ENCODE assay signal across 19 cellular contexts in genomic region chr16:27851586-27851985, GRCh38.
A peak's percentile ranks its signal among the peaks of the same experiment; 100 is the strongest.
DNase-seq lines count a peak whose midpoint lies in the region; ATAC-seq and TF ChIP-seq lines count a peak whose summit lies in the region.
"Had no signal": no experiment of that assay in that cellular context is flagged by ENCODE, and none has a peak within 500 bp of the region (broad histone marks: within the 10 kb centered on the region; RNA-seq: fewer than 3 reads in every experiment).

No MANE protein-coding gene starts in this region.

- no peak overlapping the region for H3K27ac Mint-ChIP-seq in chondrocyte (ENCODE audit: unreplicated experiment)
- H3K27ac Mint-ChIP-seq: B cell; CD8-positive, alpha-beta T cell had no signal

- H3K9ac ChIP-seq in PC-3 (ENCODE audit: low read length) = no peak overlapping the region
- H3K9ac ChIP-seq: BLaER1 treated with 17β-estradiol and CSF1 and Interleukin-3, amounts not matched to agents 10 nM and 100 nM; GM23248 had no signal

- POLR2A ChIA-PET in OCI-LY7 (lab: Charles Lee) (no interaction called here), PC-3 (lab: Charles Lee; ENCODE audit: unreplicated experiment) (no interaction called here)

- H3K4me1 Mint-ChIP-seq in chondrocyte (ENCODE audit: low read depth) = peaks cover 7% of the 10 kb centered on the region
- H3K4me1 Mint-ChIP-seq: B cell had no signal

- H3K4me3 ChIP-seq in upper lobe of right lung (no peak overlapping the region), OCI-LY7 (ENCODE audit: low read depth, low read length, poor library complexity, severe bottlenecking) (no peak overlapping the region), PC-3 (ENCODE audit: low read length) (no peak overlapping the region)
- H3K4me3 ChIP-seq: BLaER1 treated with 17β-estradiol and CSF1 and Interleukin-3, amounts not matched to agents 10 nM and 100 nM; GM12878; GM23248 had no signal

- H3K9me3 ChIP-seq in upper lobe of right lung (no peaks in the 10 kb centered on the region), OCI-LY7 (ENCODE audit: low read length) (no peaks in the 10 kb centered on the region), PC-3 (ENCODE audit: low read length) (no peaks in the 10 kb centered on the region)

- H3K27me3 ChIP-seq in upper lobe of right lung (peaks cover 24% of the 10 kb centered on the region), PC-3 (ENCODE audit: low read length) (peaks cover 29% of the 10 kb centered on the region)
- H3K27me3 ChIP-seq: BLaER1 treated with 17β-estradiol and CSF1 and Interleukin-3, amounts not matched to agents 10 nM and 100 nM had no signal

- BruUV-seq in OCI-LY7 (replicated peaks; lab: Mats Ljungman, UMichigan) (no TSS peak), PC-3 (replicated peaks; lab: Mats Ljungman, UMichigan) (no TSS peak)

- H3K36me3 Mint-ChIP-seq in chondrocyte (ENCODE audit: low read depth) = peaks cover 1% of the 10 kb centered on the region
- H3K36me3 Mint-ChIP-seq: CD8-positive, alpha-beta T cell had no signal

- H4K20me1 ChIP-seq in OCI-LY7 (ENCODE audit: insufficient read depth, low read length) (no peaks in the 10 kb centered on the region), PC-3 (ENCODE audit: low read length) (no peaks in the 10 kb centered on the region)
- H4K20me1 ChIP-seq: BLaER1 treated with 17β-estradiol and CSF1 and Interleukin-3, amounts not matched to agents 10 nM and 100 nM had no signal

- CTCF ChIA-PET in OCI-LY7 (lab: Charles Lee; ENCODE audit: unreplicated experiment) (no interaction called here), PC-3 (lab: Charles Lee) (no interaction called here)

- H3K4me2 ChIP-seq in OCI-LY7 (ENCODE audit: low read length) (no peak overlapping the region), PC-3 (ENCODE audit: low read length) (no peak overlapping the region)
- H3K4me2 ChIP-seq: BLaER1 treated with 17β-estradiol and CSF1 and Interleukin-3, amounts not matched to agents 10 nM and 100 nM had no signal

- H3K27me3 Mint-ChIP-seq in chondrocyte (ENCODE audit: low read depth) = peaks cover 54% of the 10 kb centered on the region

- ATAC-seq in upper lobe of right lung = no peak
- ATAC-seq in PC-3 = no peak
- ATAC-seq: CD8-positive, alpha-beta T cell; GM12878 had no signal

- H2AFZ ChIP-seq in OCI-LY7 (ENCODE audit: low read length) (no peak overlapping the region), PC-3 (ENCODE audit: low read length) (no peak overlapping the region)
- H2AFZ ChIP-seq: GM23248 had no signal

- no peak for TF ChIP-seq CTCF in chondrocyte (IDR thresholded peaks at IDR 0.05)
- TF ChIP-seq CTCF in upper lobe of right lung (IDR thresholded peaks at IDR 0.05) = no peak
- TF ChIP-seq CTCF in OCI-LY7 (conservative IDR thresholded peaks at IDR 0.05; ENCODE audit: low read length) = no peak
- no peak for TF ChIP-seq CTCF in PC-3 (conservative IDR thresholded peaks at IDR 0.05; ENCODE audit: low read depth, low read length)

- H3K9me2 ChIP-seq in OCI-LY7 (ENCODE audit: insufficient read depth, low read length) = no peaks in the 10 kb centered on the region
- no peaks in the 10 kb centered on the region for H3K9me2 ChIP-seq in PC-3 (replicated peaks; ENCODE audit: low read length)

- peak; percentile 46 for DNase-seq in activated effector memory CD4-positive, alpha-beta T cell treated with anti-CD3 and anti-CD28 coated beads, Interleukin-2, amount 50 U/mL, for 16 hours
- no peak for DNase-seq in activated effector memory CD4-positive, alpha-beta T cell treated with Interleukin-2 at 50 U/mL for 16 hours
- DNase-seq in chondrocyte (ENCODE audit: low spot score) (peak; percentile 74), mesenteric fat pad (ENCODE audit: low spot score) (peak; percentile 75), upper lobe of right lung (peak; percentile 55), OCI-LY7 (ENCODE audit: low spot score) (no peak), PC-3 (no peak)
- DNase-seq: Calu3; CD8-positive, alpha-beta T cell; DMS 273 treated with DMSO at 0.1 percent for 48 hours; DMS53; DND-41; EL; GM23248; HCEC 1CT had no signal

- H3K36me3 ChIP-seq in upper lobe of right lung = no peaks in the 10 kb centered on the region
- no peaks in the 10 kb centered on the region for H3K36me3 ChIP-seq in OCI-LY7 (ENCODE audit: insufficient read depth, low read length)
- no peaks in the 10 kb centered on the region for H3K36me3 ChIP-seq in PC-3 (ENCODE audit: low read depth, low read length)
- H3K36me3 ChIP-seq: BLaER1 treated with 17β-estradiol and CSF1 and Interleukin-3, amounts not matched to agents 10 nM and 100 nM had no signal

- H3K9me3 Mint-ChIP-seq in chondrocyte (ENCODE audit: low read depth) = no peaks in the 10 kb centered on the region
- H3K9me3 Mint-ChIP-seq: CD8-positive, alpha-beta T cell had no signal

- no peaks in the 10 kb centered on the region for H3F3A ChIP-seq in PC-3 (ENCODE audit: low read length, unreplicated experiment)

- intact Hi-C loops in upper lobe of right lung (cut with DNase I) (no loop called here), OCI-LY7 (cut with micrococcal nuclease; ENCODE audit: unreplicated experiment) (no loop called here), PC-3 (cut with micrococcal nuclease) (no loop called here)

- H3K27ac ChIP-seq in upper lobe of right lung = no peak overlapping the region
- H3K27ac ChIP-seq in OCI-LY7 (ENCODE audit: low read depth, low read length, poor library complexity, severe bottlenecking) = no peak overlapping the region
- no peak overlapping the region for H3K27ac ChIP-seq in PC-3 (ENCODE audit: low read length)
- H3K27ac ChIP-seq: BLaER1 treated with 17β-estradiol and CSF1 and Interleukin-3, amounts not matched to agents 10 nM and 100 nM; GM23248; HL-60 had no signal

- no peaks in the 10 kb centered on the region for H3K4me1 ChIP-seq in upper lobe of right lung
- H3K4me1 ChIP-seq in OCI-LY7 (ENCODE audit: insufficient read depth, low read length, poor library complexity, severe bottlenecking) = no peaks in the 10 kb centered on the region
- no peaks in the 10 kb centered on the region for H3K4me1 ChIP-seq in PC-3 (ENCODE audit: insufficient read depth, low read length)

- no peak overlapping the region for H3K4me3 Mint-ChIP-seq in chondrocyte (ENCODE audit: unreplicated experiment)
- H3K4me3 Mint-ChIP-seq: B cell; CD8-positive, alpha-beta T cell had no signal

- H3K79me2 ChIP-seq in OCI-LY7 (ENCODE audit: insufficient read depth, low read depth, low read length) (no peaks in the 10 kb centered on the region), PC-3 (ENCODE audit: low read length) (no peaks in the 10 kb centered on the region)

Comparison
In these comparisons a context has a peak if more than half of its experiments do, and no peak if none do; other contexts are left out.
1. DNase-seq: peak in activated effector memory CD4-positive, alpha-beta T cell treated with anti-CD3 and anti-CD28 coated beads, Interleukin-2, amount 50 U/mL, for 16 hours (single experiment), chondrocyte (single experiment), mesenteric fat pad (single experiment) and upper lobe of right lung (single experiment); none in activated effector memory CD4-positive, alpha-beta T cell treated with Interleukin-2 at 50 U/mL for 16 hours (single experiment), OCI-LY7 (single experiment) and PC-3 (single experiment).